10 cellular contexts compared by ENCODE assay signal in the genomic region with DNA sequence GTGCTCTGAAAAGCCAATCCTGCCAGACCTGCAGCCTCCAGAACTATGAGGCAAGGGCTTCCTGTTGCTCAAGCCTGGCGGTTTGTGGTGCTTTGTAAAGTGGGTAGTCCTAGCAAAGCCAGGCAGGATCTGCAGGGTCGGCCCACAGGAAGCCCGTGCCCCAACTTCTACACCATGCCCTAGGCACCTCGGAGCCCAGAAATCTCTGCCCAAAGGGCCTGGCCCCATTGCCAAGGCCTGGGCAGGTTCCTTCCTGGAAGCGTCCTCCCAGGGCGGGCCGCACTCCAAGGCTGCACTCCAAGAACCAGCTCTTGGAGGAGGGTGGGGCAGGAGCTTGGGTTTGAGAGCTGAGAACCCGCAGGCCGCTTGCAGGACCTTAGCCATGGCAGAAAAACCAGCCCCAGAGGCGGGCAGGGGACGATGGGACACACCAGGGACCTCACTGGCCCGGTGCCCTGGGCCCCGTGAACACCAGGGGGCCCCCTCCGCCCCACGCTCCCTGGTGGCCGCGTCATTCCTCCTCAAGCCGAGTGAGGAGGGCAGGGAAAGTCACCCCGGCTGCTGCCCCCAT. TPM values are rescaled to one million over a fixed set of nuclear protein-coding genes. Genes with fewer than 3 reads are reported as not detected.
A peak's percentile ranks its signal among the peaks of the same experiment; 100 is the strongest.
DNase-seq lines count a peak whose midpoint lies in the region; ATAC-seq and TF ChIP-seq lines count a peak whose summit lies in the region.
"Had no signal": no experiment of that assay in that cellular context is flagged by ENCODE, and none has a peak within 500 bp of the region (broad histone marks: within the 10 kb centered on the region; RNA-seq: fewer than 3 reads in every experiment).

No MANE protein-coding gene starts in this region.

- H3K36me3 ChIP-seq in left lung: no peaks in the 10 kb centered on the region
- H3K36me3 ChIP-seq: tibial nerve had no signal

- peak overlapping the region; percentile 68 for H3K27ac Mint-ChIP-seq in activated CD8-positive, alpha-beta T cell treated with anti-CD3 and anti-CD28 coated beads, Interleukin-2, amount 10 ng/mL, durations not matched to agents 7 days and 5 days

- H3K36me3 Mint-ChIP-seq in activated CD8-positive, alpha-beta T cell treated with anti-CD3 and anti-CD28 coated beads, Interleukin-2, amount 10 ng/mL, durations not matched to agents 7 days and 5 days (ENCODE audit: low read depth): peaks cover 6% of the 10 kb centered on the region

- H3K27ac ChIP-seq in 22Rv1: no peak overlapping the region
- H3K27ac ChIP-seq in HL-60 (replicated peaks): peak overlapping the region; percentile 78
- H3K27ac ChIP-seq in left lung: peak overlapping the region in 1 of 2 donors; percentile 48
- no peak overlapping the region for H3K27ac ChIP-seq in RWPE1

- no peak overlapping the region for H3K4me3 Mint-ChIP-seq in activated CD8-positive, alpha-beta T cell treated with anti-CD3 and anti-CD28 coated beads, Interleukin-2, amount 10 ng/mL, durations not matched to agents 7 days and 5 days

- TF ChIP-seq CTCF in 22Rv1 (IDR thresholded peaks at IDR 0.05): peak; percentile 65
- peak; percentile 8 for TF ChIP-seq CTCF in HL-60 (IDR thresholded peaks at IDR 0.05; ENCODE audit: insufficient read depth, low read length)
- peak; percentile 17 to 67 for TF ChIP-seq CTCF in left lung (IDR thresholded peaks at IDR 0.05)
- no peak for TF ChIP-seq CTCF in RWPE1 (conservative IDR thresholded peaks at IDR 0.05; ENCODE audit: low read depth)

- H3K9me3 Mint-ChIP-seq in activated CD8-positive, alpha-beta T cell treated with anti-CD3 and anti-CD28 coated beads, Interleukin-2, amount 10 ng/mL, durations not matched to agents 7 days and 5 days (ENCODE audit: insufficient read depth): no peaks in the 10 kb centered on the region

- CTCF ChIA-PET in activated CD8-positive, alpha-beta T cell treated with anti-CD3 and anti-CD28 coated beads, Interleukin-2, amount 10 ng/mL, durations not matched to agents 7 days and 5 days (lab: Charles Lee): no interaction called here
- CTCF ChIA-PET in RWPE1 (lab: Yijun Ruan, JAX): no interaction called here

- H3K4me1 Mint-ChIP-seq in activated CD8-positive, alpha-beta T cell treated with anti-CD3 and anti-CD28 coated beads, Interleukin-2, amount 10 ng/mL, durations not matched to agents 7 days and 5 days (ENCODE audit: low read depth): peaks cover 16% of the 10 kb centered on the region

- H3K4me3 ChIP-seq in HL-60 (replicated peaks; ENCODE audit: insufficient read depth, low read length) (no peak overlapping the region), left lung (no peak overlapping the region)
- H3K4me3 ChIP-seq: tibial nerve had no signal

- H3K9me3 ChIP-seq in left lung: peaks cover 0 to 6% of the 10 kb centered on the region in 2 donors
- H3K9me3 ChIP-seq: tibial nerve had no signal

- H3K4me1 ChIP-seq in left lung: peaks cover 0 to 16% of the 10 kb centered on the region in 2 donors

- intact Hi-C loops in left lung (cut with DNase I): no loop called here

- H3K27me3 Mint-ChIP-seq in activated CD8-positive, alpha-beta T cell treated with anti-CD3 and anti-CD28 coated beads, Interleukin-2, amount 10 ng/mL, durations not matched to agents 7 days and 5 days (ENCODE audit: low read depth): no peaks in the 10 kb centered on the region

- peak; percentile 86 for ATAC-seq in activated CD8-positive, alpha-beta T cell treated with anti-CD3 and anti-CD28 coated beads, Interleukin-2, amount 10 ng/mL, durations not matched to agents 7 days and 5 days
- ATAC-seq in left lung: peak; percentile 62
- ATAC-seq in HG03045 (IDR thresholded peaks at IDR 0.05; ENCODE audit: unreplicated experiment): no peak
- ATAC-seq in HG02642 (IDR thresholded peaks at IDR 0.05; ENCODE audit: poor library complexity, unreplicated experiment): no peak

- H3K27me3 ChIP-seq in HL-60 (ENCODE audit: insufficient read depth, poor library complexity, severe bottlenecking) (no peaks in the 10 kb centered on the region), left lung (no peaks in the 10 kb centered on the region)
- H3K27me3 ChIP-seq: tibial nerve had no signal

- DNase-seq in HL-60 (ENCODE audit: low read depth in 1 of 2, low spot score in 1 of 2): peak; percentile 87 to 98
- DNase-seq in activated CD8-positive, alpha-beta T cell treated with anti-CD3 and anti-CD28 coated beads, Interleukin-2, amount 10 ng/mL, durations not matched to agents 7 days and 5 days: peak; percentile 69
- DNase-seq in left lung: peak; percentile 66 to 85
- DNase-seq in epidermal melanocyte (ENCODE audit: insufficient read length, low spot score): no peak
- DNase-seq in RWPE1 (ENCODE audit: low spot score): no peak
- DNase-seq: GDM1 had no signal

- POLR2A ChIA-PET in activated CD8-positive, alpha-beta T cell treated with anti-CD3 and anti-CD28 coated beads, Interleukin-2, amount 10 ng/mL, durations not matched to agents 7 days and 5 days (lab: Charles Lee): interaction anchor here (1.4 kb wide), 1 partner anchor 37 kb away, joined by 4 read pairs; a partner anchor contains a TSS
- POLR2A ChIA-PET in RWPE1 (lab: Yijun Ruan, JAX; ENCODE audit: low non-redundant PET): no interaction called here

RNA-seq across cellular contexts. Expression of a gene that starts 37.2 kb away (rescaled TPM):
- 100 to 1,000 TPM; 257 to 263 TPM for total RNA-seq in activated CD8-positive, alpha-beta T cell treated with anti-CD3 and anti-CD28 coated beads, Interleukin-2, amount 10 ng/mL, durations not matched to agents 7 days and 5 days
- total RNA-seq in left lung: 10 to 100 TPM; 67.5 to 87.0 TPM

Comparison
In these comparisons a context has a peak if more than half of its experiments do, and no peak if none do; other contexts are left out.
1. DNase-seq: peak in HL-60 (2 of 2), activated CD8-positive, alpha-beta T cell treated with anti-CD3 and anti-CD28 coated beads, Interleukin-2, amount 10 ng/mL, durations not matched to agents 7 days and 5 days (single experiment) and left lung (2 of 2); none in epidermal melanocyte (single experiment) and RWPE1 (single experiment).
2. ATAC-seq: peak in activated CD8-positive, alpha-beta T cell treated with anti-CD3 and anti-CD28 coated beads, Interleukin-2, amount 10 ng/mL, durations not matched to agents 7 days and 5 days (single experiment) and left lung (single experiment); none in HG03045 (single experiment) and HG02642 (single experiment).